In the genomic region with DNA sequence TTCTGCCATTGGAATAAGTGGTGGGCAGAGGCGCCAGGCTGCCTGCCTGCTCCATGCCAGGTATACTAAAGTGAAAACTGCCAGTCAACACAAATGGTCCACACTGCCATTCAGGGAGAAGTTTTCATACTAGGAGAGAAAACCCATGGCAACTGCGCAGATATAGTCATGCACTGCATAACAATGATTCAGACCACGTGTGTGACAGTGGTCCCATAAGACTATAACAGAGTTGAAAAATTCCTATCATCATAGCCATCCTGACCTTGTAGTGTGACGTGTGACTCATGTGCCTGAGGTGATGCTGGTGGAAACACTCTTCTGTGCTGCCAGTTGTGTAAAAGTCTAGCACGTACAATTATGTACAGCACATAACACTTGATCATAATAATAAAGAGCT, we compare ENCODE assay signal across 28 cellular contexts. TPM values are rescaled to one million over a fixed set of nuclear protein-coding genes. Genes with fewer than 3 reads are reported as not detected.
A peak's percentile ranks its signal among the peaks of the same experiment; 100 is the strongest.
DNase-seq lines count a peak whose midpoint lies in the region; ATAC-seq and TF ChIP-seq lines count a peak whose summit lies in the region.
"Had no signal": no experiment of that assay in that cellular context is flagged by ENCODE, and none has a peak within 500 bp of the region (broad histone marks: within the 10 kb centered on the region; RNA-seq: fewer than 3 reads in every experiment).

No MANE protein-coding gene starts in this region.

- ATAC-seq in RWPE2 (ENCODE audit: low read depth) (peak; percentile 58; the same call in 2 of the 3 replicates), GM21367 (IDR thresholded peaks at IDR 0.05; ENCODE audit: unreplicated experiment) (no peak), HG03442 (IDR thresholded peaks at IDR 0.05; ENCODE audit: unreplicated experiment) (no peak)
- no peak for ATAC-seq in naive thymus-derived CD8-positive, alpha-beta T cell
- ATAC-seq: HCT116, heart left ventricle had no signal

- H3K27me3 ChIP-seq in ACC112 (ENCODE audit: insufficient read depth, low read length) (peaks cover 19% of the 10 kb centered on the region; the same call in 1 of the 2 replicates), RWPE2 (ENCODE audit: insufficient read depth, poor library complexity, severe bottlenecking) (no peaks in the 10 kb centered on the region)
- H3K27me3 ChIP-seq: spleen had no signal

- no peak overlapping the region for H2AFZ ChIP-seq in ACC112 (ENCODE audit: low read length, unreplicated experiment)
- H2AFZ ChIP-seq: parathyroid adenoma had no signal

- no peaks in the 10 kb centered on the region for H3K27me3 Mint-ChIP-seq in naive thymus-derived CD8-positive, alpha-beta T cell
- H3K27me3 Mint-ChIP-seq: central memory CD8-positive, alpha-beta T cell had no signal

- no peak overlapping the region for H3K4me3 ChIP-seq in ACC112 (ENCODE audit: low read depth, low read length)
- no peak overlapping the region for H3K4me3 ChIP-seq in RWPE2 (ENCODE audit: severe bottlenecking)
- H3K4me3 ChIP-seq in fibroblast of mammary gland (ENCODE audit: control insufficient read depth, low read depth, low read length), result no peak overlapping the region
- H3K4me3 ChIP-seq: heart left ventricle, lung, spleen, tibial nerve had no signal

- H3K27ac ChIP-seq in ACC112 (ENCODE audit: low read depth, low read length) (peak overlapping the region; percentile 2; the same call in 1 of the 2 replicates), RWPE2 (ENCODE audit: poor library complexity, severe bottlenecking) (no peak overlapping the region)
- H3K27ac ChIP-seq: heart left ventricle, KMS-11, parathyroid adenoma, spleen, tibial nerve had no signal

- no peak overlapping the region for H3K4me3 Mint-ChIP-seq in naive thymus-derived CD8-positive, alpha-beta T cell
- H3K4me3 Mint-ChIP-seq: activated T-cell treated with anti-CD3 and anti-CD28 coated beads, Interleukin-2, amount 50 U/mL, for 72 hours; central memory CD8-positive, alpha-beta T cell; T-helper 1 cell treated with Interleukin-12 subunit alpha and Interleukin-12 subunit beta and Interleukin-4 antibody, amounts not matched to agents 30 μg/mL and 1 μg/mL, for 36 hours had no signal

- H3K36me3 ChIP-seq in ACC112 (ENCODE audit: insufficient read depth, low read length) (no peaks in the 10 kb centered on the region), RWPE2 (ENCODE audit: low read depth) (no peaks in the 10 kb centered on the region)
- H3K36me3 ChIP-seq: tibial nerve had no signal

- H3K4me1 Mint-ChIP-seq in naive thymus-derived CD8-positive, alpha-beta T cell, result peaks cover 0 to 15% (median 6%) of the 10 kb centered on the region in 4 donors

- TF ChIP-seq CTCF in RWPE2 (IDR thresholded peaks at IDR 0.05; ENCODE audit: poor library complexity, severe bottlenecking) (no peak), fibroblast of mammary gland (conservative IDR thresholded peaks at IDR 0.05; ENCODE audit: control insufficient read depth, insufficient read depth, low read depth, low read length) (no peak)

- no peaks in the 10 kb centered on the region for H3K79me2 ChIP-seq in ACC112 (ENCODE audit: control insufficient read depth, insufficient read depth, low read length, unreplicated experiment)
- H3K79me2 ChIP-seq: parathyroid adenoma had no signal

- H3K9me3 Mint-ChIP-seq in naive thymus-derived CD8-positive, alpha-beta T cell, result no peaks in the 10 kb centered on the region
- H3K9me3 Mint-ChIP-seq: activated T-cell treated with anti-CD3 and anti-CD28 coated beads, Interleukin-2, amount 50 U/mL, for 72 hours; central memory CD8-positive, alpha-beta T cell; T-helper 1 cell treated with Interleukin-12 subunit alpha and Interleukin-12 subunit beta and Interleukin-4 antibody, amounts not matched to agents 30 μg/mL and 1 μg/mL, for 36 hours had no signal

- no peaks in the 10 kb centered on the region for H3K9me3 ChIP-seq in RWPE2 (ENCODE audit: severe bottlenecking)
- H3K9me3 ChIP-seq: heart left ventricle, spleen, tibial nerve had no signal

- POLR2A ChIA-PET in naive thymus-derived CD8-positive, alpha-beta T cell (lab: Charles Lee), result interaction anchor here (1.0 to 2.9 kb wide), 2 partner anchors 14 to 55 kb away, joined by 4 to 9 read pairs; no protein-coding TSS in a partner anchor

- peak; percentile 70 for DNase-seq in EL
- no peak for DNase-seq in RWPE2 (ENCODE audit: low spot score)
- DNase-seq in fibroblast of mammary gland (ENCODE audit: low read depth), result peak; percentile 42
- no peak for DNase-seq in naive thymus-derived CD8-positive, alpha-beta T cell
- DNase-seq: activated CD4-positive, alpha-beta T cell treated with anti-CD3 and anti-CD28 coated beads for 4 hours; activated CD8-positive, alpha-beta memory T cell treated with anti-CD3 and anti-CD28 coated beads for 24 hours; activated naive CD4-positive, alpha-beta T cell treated with anti-CD3 and anti-CD28 coated beads, Interleukin-2, amount 50 U/mL, for 16 hours; activated T-cell treated with anti-CD3 and anti-CD28 coated beads, Interleukin-2, amount 50 U/mL, for 72 hours; COR-L47; DMS53; heart left ventricle; kidney glomerular epithelial cell; NCI-H1436 treated with DMSO at 0.1 percent for 48 hours; NCI-H345; RPMI8226 had no signal

- no peak overlapping the region for H3K27ac Mint-ChIP-seq in naive thymus-derived CD8-positive, alpha-beta T cell
- H3K27ac Mint-ChIP-seq: T-helper 1 cell treated with Interleukin-12 subunit alpha and Interleukin-12 subunit beta and Interleukin-4 antibody, amounts not matched to agents 30 μg/mL and 1 μg/mL, for 36 hours had no signal

- H3K4me1 ChIP-seq in ACC112 (ENCODE audit: control insufficient read depth, insufficient read depth, low read length, unreplicated experiment) (peaks cover 17% of the 10 kb centered on the region), RWPE2 (ENCODE audit: insufficient read depth, poor library complexity, severe bottlenecking) (no peaks in the 10 kb centered on the region)

- H3K36me3 Mint-ChIP-seq in naive thymus-derived CD8-positive, alpha-beta T cell, result peaks cover 0 to 82% (median 35%) of the 10 kb centered on the region in 3 donors

RNA-seq across cellular contexts. Expression of a gene that starts 25.1 kb away (rescaled TPM):
- 10 to 100 TPM; 61.9 to 63.5 TPM for total RNA-seq in naive thymus-derived CD8-positive, alpha-beta T cell
- polyA plus RNA-seq in naive thymus-derived CD8-positive, alpha-beta T cell, result 1 to 10 TPM; 1.1 to 1.7 (median 1.5) TPM

RNA-seq across cellular contexts. Expression of a gene that starts 59.7 kb away (rescaled TPM):
- 1 to 10 TPM; 5.1 to 6.0 TPM for total RNA-seq in naive thymus-derived CD8-positive, alpha-beta T cell
- polyA plus RNA-seq in naive thymus-derived CD8-positive, alpha-beta T cell, result under 1 TPM; 0.30 to 0.80 (median 0.37) TPM
- polyA plus RNA-seq: BJ, neural cell had no signal

Comparison
In these comparisons a context has a peak if more than half of its experiments do, and no peak if none do; other contexts are left out.
1. DNase-seq: peak in EL (single experiment) and fibroblast of mammary gland (single experiment); none in RWPE2 (single experiment) and naive thymus-derived CD8-positive, alpha-beta T cell (0 of 10).